29 cellular contexts compared by ENCODE assay signal in genomic region chr7:71320916-71321315, GRCh38.
"Had no signal": no experiment of that assay in that cellular context is flagged by ENCODE, and none has a peak within 500 bp of the region (broad histone marks: within the 10 kb centered on the region; RNA-seq: fewer than 3 reads in every experiment).

No MANE protein-coding gene starts in this region.

- H3K4me1 ChIP-seq: pancreas, prostate gland, right lobe of liver, suprapubic skin, testis, transverse colon, upper lobe of right lung, uterus had no signal

- H3K27me3 ChIP-seq: neutrophil, pancreas, right lobe of liver, sigmoid colon, suprapubic skin, testis, tibial artery, transverse colon, upper lobe of right lung, uterus had no signal

- DNase-seq: naive thymus-derived CD8-positive, alpha-beta T cell; nephron progenitor cell; nucleus accumbens; pancreas; retina; right cardiac atrium; right lobe of liver; sigmoid colon; small intestine; stimulated activated CD4-positive, alpha-beta T cell treated with anti-CD3 and anti-CD28 coated beads, Interleukin-15, amount 100 ng/mL, for 24 hours; stimulated activated CD4-positive, alpha-beta T cell treated with anti-CD3 and anti-CD28 coated beads, Interleukin-2, amount 100 ng/mL, for 24 hours; stimulated activated CD4-positive, alpha-beta T cell treated with anti-CD3 and anti-CD28 coated beads, Interleukin-2, amount 100 ng/mL, for 48 hours; stimulated activated CD4-positive, alpha-beta T cell treated with anti-CD3 and anti-CD28 coated beads, Interleukin-4, amount 100 ng/mL, for 24 hours; stimulated activated naive B cell treated with anti-CD40 and anti-IgM and Interleukin-4, amounts not matched to agents 10 μg/mL and 1 μg/mL and 100 μg/mL, for 72 hours; stimulated activated naive CD4-positive, alpha-beta T cell treated with Interleukin-2 at 50 U/mL for 16 hours; substantia nigra; testis; tibial artery; transverse colon; upper lobe of right lung; uterus had no signal

- H3K27ac ChIP-seq: neutrophil, pancreas, prostate gland, right lobe of liver, suprapubic skin, testis, tibial artery, transverse colon, upper lobe of right lung, uterus had no signal

- H3K4me3 ChIP-seq: pancreas, prostate gland, right lobe of liver, sigmoid colon, suprapubic skin, testis, tibial artery, transverse colon, upper lobe of right lung, uterus had no signal

- H3K4me3 Mint-ChIP-seq: naive thymus-derived CD8-positive, alpha-beta T cell; natural killer cell treated with Interleukin-12 subunit alpha and Interleukin-12 subunit beta and Interleukin-15 and Interleukin-18, amount 100 ng/mL, for 72 hours; nephron progenitor cell; neural crest cell; stimulated activated effector memory CD8-positive, alpha-beta T cell treated with anti-CD3 and anti-CD28 coated beads, Interleukin-12 subunit alpha, Interleukin-12 subunit beta, amount 100 ng/mL, for 72 hours; stimulated activated naive B cell treated with anti-CD40 and anti-IgM and Interleukin-4, amounts not matched to agents 10 μg/mL and 1 μg/mL and 100 μg/mL, for 72 hours; stimulated activated naive CD8-positive, alpha-beta T cell treated with anti-CD3 and anti-CD28 coated beads, Interleukin-15, Interleukin-2, amounts not matched to agents 100 ng/mL and 50 ng/mL, for 24 hours; type B pancreatic cell had no signal

- H3K36me3 Mint-ChIP-seq: naive thymus-derived CD8-positive, alpha-beta T cell; stimulated activated effector memory CD8-positive, alpha-beta T cell treated with anti-CD3 and anti-CD28 coated beads, Interleukin-12 subunit alpha, Interleukin-12 subunit beta, amount 100 ng/mL, for 72 hours; stimulated activated naive B cell treated with anti-CD40 and anti-IgM and Interleukin-4, amounts not matched to agents 10 μg/mL and 1 μg/mL and 100 μg/mL, for 72 hours; type B pancreatic cell had no signal

- H3K27ac Mint-ChIP-seq: naive thymus-derived CD8-positive, alpha-beta T cell; natural killer cell treated with Interleukin-12 subunit alpha and Interleukin-12 subunit beta and Interleukin-15 and Interleukin-18, amount 100 ng/mL, for 72 hours; nephron progenitor cell; stimulated activated effector memory CD8-positive, alpha-beta T cell treated with anti-CD3 and anti-CD28 coated beads, Interleukin-12 subunit alpha, Interleukin-12 subunit beta, amount 100 ng/mL, for 72 hours; stimulated activated naive B cell treated with anti-CD40 and anti-IgM and Interleukin-4, amounts not matched to agents 10 μg/mL and 1 μg/mL and 100 μg/mL, for 72 hours; stimulated activated naive CD8-positive, alpha-beta T cell treated with anti-CD3 and anti-CD28 coated beads, Interleukin-15, Interleukin-2, amounts not matched to agents 100 ng/mL and 50 ng/mL, for 24 hours; type B pancreatic cell had no signal

- ATAC-seq: naive thymus-derived CD8-positive, alpha-beta T cell; natural killer cell treated with Interleukin-12 subunit alpha and Interleukin-12 subunit beta and Interleukin-15 and Interleukin-18, amount 100 ng/mL, for 72 hours; pancreas; right cardiac atrium; right lobe of liver; stimulated activated effector memory CD8-positive, alpha-beta T cell treated with anti-CD3 and anti-CD28 coated beads, Interleukin-12 subunit alpha, Interleukin-12 subunit beta, amount 100 ng/mL, for 72 hours; stimulated activated naive B cell treated with anti-CD40 and anti-IgM and Interleukin-4, amounts not matched to agents 10 μg/mL and 1 μg/mL and 100 μg/mL, for 72 hours; upper lobe of right lung had no signal

- H3K9me3 ChIP-seq: pancreas, prostate gland, right lobe of liver, sigmoid colon, suprapubic skin, testis, tibial artery, transverse colon, upper lobe of right lung, uterus had no signal

- H3K27me3 Mint-ChIP-seq: naive thymus-derived CD8-positive, alpha-beta T cell; natural killer cell treated with Interleukin-12 subunit alpha and Interleukin-12 subunit beta and Interleukin-15 and Interleukin-18, amount 100 ng/mL, for 72 hours; stimulated activated naive B cell treated with anti-CD40 and anti-IgM and Interleukin-4, amounts not matched to agents 10 μg/mL and 1 μg/mL and 100 μg/mL, for 72 hours; stimulated activated naive CD8-positive, alpha-beta T cell treated with anti-CD3 and anti-CD28 coated beads, Interleukin-15, Interleukin-2, amounts not matched to agents 100 ng/mL and 50 ng/mL, for 24 hours; type B pancreatic cell had no signal

- H3K4me1 Mint-ChIP-seq: naive thymus-derived CD8-positive, alpha-beta T cell; stimulated activated effector memory CD8-positive, alpha-beta T cell treated with anti-CD3 and anti-CD28 coated beads, Interleukin-12 subunit alpha, Interleukin-12 subunit beta, amount 100 ng/mL, for 72 hours; stimulated activated naive B cell treated with anti-CD40 and anti-IgM and Interleukin-4, amounts not matched to agents 10 μg/mL and 1 μg/mL and 100 μg/mL, for 72 hours had no signal

- H3K36me3 ChIP-seq: neutrophil, pancreas, prostate gland, right lobe of liver, sigmoid colon, suprapubic skin, tibial artery, transverse colon, upper lobe of right lung, uterus had no signal
